ENCODE assay signal across 9 cellular contexts in genomic region chr2:73528688-73529087, GRCh38.
"Had no signal": no experiment of that assay in that cellular context is flagged by ENCODE, and none has a peak within 500 bp of the region (broad histone marks: within the 10 kb centered on the region; RNA-seq: fewer than 3 reads in every experiment).

No MANE protein-coding gene starts in this region.

- H2AFZ ChIP-seq: GM23248 had no signal

- H3K4me2 ChIP-seq: KMS-11 had no signal

- ATAC-seq: HCT116 had no signal

- H3K36me3 ChIP-seq: HAP-1 had no signal

- H3K4me1 ChIP-seq: HAP-1 had no signal

- DNase-seq: GM23248, GOT3, H7, IMR-90, KBM-7 had no signal

- H3K9ac ChIP-seq: GM23248, KMS-11 had no signal

- H3K27ac ChIP-seq: GM23248, HL-60, KMS-11 had no signal

- H3K4me3 ChIP-seq: GM23248, HAP-1 had no signal
